In genomic region chr4:123922-124274, GRCh38 we compare ENCODE assay signal across 1 cellular context.
TF ChIP-seq lines count a peak whose summit lies in the region.
"Not testable (repeated sequence)": the region's sequence is repeated elsewhere in the genome, so short reads cannot be mapped to it uniquely, and the experiment has no call there.

No MANE protein-coding gene starts in this region.

TF ChIP-seq in K562, 482 proteins besides CTCF, POLR2A, EP300 and RAD21:
- TF ChIP-seq BCOR (IDR thresholded peaks at IDR 0.05) (peak; percentile 11; the same call in 1 of the 2 replicates), KDM1A (IDR thresholded peaks at IDR 0.05) (0 out of 4 replicates have a peak, but pooled peaks of 1 of the 2 experiments have one; percentile 13), NR2C2 (tag; IDR thresholded peaks at IDR 0.05) (0 out of 2 replicates have a peak, but pooled peaks have one; percentile 15)
- not testable (repeated sequence) for TF ChIP-seq NR2C2 (CRISPR knock-in tag; IDR thresholded peaks at IDR 0.05)
